Comparison of ENCODE assay signal across 11 cellular contexts in the genomic region with DNA sequence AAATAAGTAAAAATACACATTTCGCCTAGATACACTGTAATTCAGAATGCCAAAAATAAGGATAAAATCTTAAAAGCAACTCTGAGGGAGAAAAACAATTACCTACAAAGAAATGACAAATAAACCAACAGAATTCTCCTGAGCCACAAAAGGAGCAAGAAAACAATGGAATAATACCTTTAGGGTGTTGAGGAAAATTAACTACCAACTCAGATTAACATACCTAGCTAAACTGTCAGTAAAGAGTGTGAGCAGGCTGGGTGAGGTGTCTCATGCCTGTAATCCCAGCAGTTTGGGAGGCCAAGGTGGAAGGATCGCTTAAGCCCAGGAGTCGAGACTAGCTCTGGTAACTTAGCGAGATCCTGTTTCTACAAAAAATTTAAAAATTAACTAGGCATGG.
"Had no signal": no experiment of that assay in that cellular context is flagged by ENCODE, and none has a peak within 500 bp of the region (broad histone marks: within the 10 kb centered on the region; RNA-seq: fewer than 3 reads in every experiment).

No MANE protein-coding gene starts in this region.

- DNase-seq: GM23248, GOT3, H7, H9, HCEC 1CT, HFFc6 had no signal

- H3K4me3 ChIP-seq: GM23248, GM23338, HAP-1 had no signal

- H3K4me1 ChIP-seq: HAP-1 had no signal

- H3K27ac ChIP-seq: GM23248 had no signal

- H2AFZ ChIP-seq: GM23248, GM23338 had no signal

- H3K4me2 ChIP-seq: GM23338 had no signal

- H3K9ac ChIP-seq: GM23248 had no signal

- H3K36me3 ChIP-seq: HAP-1 had no signal

- FAIRE-seq: H1, H54 had no signal

- ATAC-seq: GM23338, HCT116 had no signal
